Comparison of ENCODE assay signal across 16 cellular contexts in genomic region chr13:44111701-44112100, GRCh38.
"Had no signal": no experiment of that assay in that cellular context is flagged by ENCODE, and none has a peak within 500 bp of the region (broad histone marks: within the 10 kb centered on the region; RNA-seq: fewer than 3 reads in every experiment).

No MANE protein-coding gene starts in this region.

- H3K27me3 Mint-ChIP-seq: activated CD4-positive, alpha-beta T cell treated with anti-CD3 and anti-CD28 coated beads, Interleukin-2, amount 10 ng/mL, durations not matched to agents 7 days and 5 days; activated T-helper 17 cell treated with anti-CD3 and anti-CD28 coated beads, Interleukin-2, amount 50 U/mL, for 72 hours had no signal

- H3K27ac ChIP-seq: SK-N-MC had no signal

- H3K27ac Mint-ChIP-seq: activated CD4-positive, alpha-beta T cell treated with anti-CD3 and anti-CD28 coated beads, Interleukin-2, amount 10 ng/mL, durations not matched to agents 7 days and 5 days; activated CD8-positive, alpha-beta T cell treated with anti-CD3 and anti-CD28 coated beads, Interleukin-2, amount 10 ng/mL, durations not matched to agents 7 days and 5 days; activated naive CD4-positive, alpha-beta T cell treated with anti-CD3 and anti-CD28 coated beads, Interleukin-2, amount 50 U/mL, for 72 hours; activated T-helper 17 cell treated with anti-CD3 and anti-CD28 coated beads, Interleukin-2, amount 50 U/mL, for 72 hours; endodermal cell; progenitor cell of endocrine pancreas had no signal

- H3K36me3 ChIP-seq: thoracic aorta had no signal

- H3K36me3 Mint-ChIP-seq: activated naive CD4-positive, alpha-beta T cell treated with anti-CD3 and anti-CD28 coated beads, Interleukin-2, amount 50 U/mL, for 72 hours had no signal

- ATAC-seq: activated CD8-positive, alpha-beta T cell treated with anti-CD3 and anti-CD28 coated beads, Interleukin-2, amount 10 ng/mL, durations not matched to agents 7 days and 5 days; activated naive CD4-positive, alpha-beta T cell treated with anti-CD3 and anti-CD28 coated beads, Interleukin-2, amount 50 U/mL, for 72 hours; activated T-helper 17 cell treated with anti-CD3 and anti-CD28 coated beads, Interleukin-2, amount 50 U/mL, for 72 hours; left ventricle myocardium superior had no signal

- DNase-seq: activated CD4-positive, alpha-beta T cell treated with anti-CD3 and anti-CD28 coated beads, Interleukin-2, amount 10 ng/mL, durations not matched to agents 7 days and 5 days; activated CD8-positive, alpha-beta T cell treated with anti-CD3 and anti-CD28 coated beads, Interleukin-2, amount 10 ng/mL, durations not matched to agents 7 days and 5 days; aorta; central memory CD4-positive, alpha-beta T cell; endodermal cell; left ventricle myocardium superior; mammary epithelial cell; stimulated activated CD4-positive, alpha-beta T cell treated with anti-CD3 and anti-CD28 coated beads, Interleukin-4, amount 100 ng/mL, for 1 hour; stimulated activated naive CD4-positive, alpha-beta T cell treated with Interleukin-2 at 50 U/mL for 16 hours; T-helper 2 cell had no signal

- H3K4me1 Mint-ChIP-seq: activated T-helper 17 cell treated with anti-CD3 and anti-CD28 coated beads, Interleukin-2, amount 50 U/mL, for 72 hours had no signal

- H3K4me3 Mint-ChIP-seq: activated CD4-positive, alpha-beta T cell treated with anti-CD3 and anti-CD28 coated beads, Interleukin-2, amount 10 ng/mL, durations not matched to agents 7 days and 5 days; activated CD8-positive, alpha-beta T cell treated with anti-CD3 and anti-CD28 coated beads, Interleukin-2, amount 10 ng/mL, durations not matched to agents 7 days and 5 days; activated T-helper 17 cell treated with anti-CD3 and anti-CD28 coated beads, Interleukin-2, amount 50 U/mL, for 72 hours; endodermal cell had no signal

- H3K9me3 ChIP-seq: thoracic aorta had no signal

- H3K4me3 ChIP-seq: coronary artery, SK-N-MC had no signal

- H3K9me3 Mint-ChIP-seq: activated CD4-positive, alpha-beta T cell treated with anti-CD3 and anti-CD28 coated beads, Interleukin-2, amount 10 ng/mL, durations not matched to agents 7 days and 5 days; activated naive CD4-positive, alpha-beta T cell treated with anti-CD3 and anti-CD28 coated beads, Interleukin-2, amount 50 U/mL, for 72 hours; activated T-helper 17 cell treated with anti-CD3 and anti-CD28 coated beads, Interleukin-2, amount 50 U/mL, for 72 hours; endodermal cell had no signal
